In the genomic region with DNA sequence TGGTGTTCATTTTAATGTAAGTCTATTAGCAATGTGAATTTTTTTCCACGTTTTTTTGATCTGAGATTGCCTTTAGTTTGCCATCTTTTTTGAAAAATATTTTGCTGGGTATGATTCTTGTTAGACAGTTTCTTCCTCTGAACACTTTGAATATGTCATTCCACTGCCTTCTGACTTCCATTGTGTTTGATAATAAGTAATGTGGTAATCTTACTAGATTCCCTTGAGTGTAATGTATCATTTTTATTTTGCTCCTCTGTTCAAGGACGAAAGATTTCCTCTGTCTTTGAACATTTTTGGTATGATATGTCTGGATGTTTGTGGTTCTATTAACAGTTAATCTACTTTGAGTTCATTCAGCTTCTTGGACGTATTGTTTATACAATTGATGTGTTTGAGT, we compare ENCODE assay signal across 27 cellular contexts.
"Had no signal": no experiment of that assay in that cellular context is flagged by ENCODE, and none has a peak within 500 bp of the region (broad histone marks: within the 10 kb centered on the region; RNA-seq: fewer than 3 reads in every experiment).

No MANE protein-coding gene starts in this region.

- H3K27ac ChIP-seq: esophagus muscularis mucosa, left ventricle myocardium inferior, sigmoid colon, thoracic aorta, WERI-Rb-1 had no signal

- DNase-seq: activated CD4-positive, alpha-beta memory T cell treated with anti-CD3 and anti-CD28 coated beads for 36 hours; activated CD4-positive, alpha-beta T cell treated with anti-CD3 and anti-CD28 coated beads, Interleukin-2, amount 10 ng/mL, durations not matched to agents 24 days and 14 days; activated CD4-positive, CD25-positive, alpha-beta regulatory T cell treated with anti-CD3 and anti-CD28 coated beads, Interleukin-2, amount 50 U/mL, for 72 hours; activated CD8-positive, alpha-beta memory T cell treated with anti-CD3 and anti-CD28 coated beads, Interleukin-2, amount 50 U/mL, for 4 hours; activated effector memory CD4-positive, alpha-beta T cell treated with anti-CD3 and anti-CD28 coated beads, Interleukin-2, amount 50 U/mL, for 16 hours; activated naive CD4-positive, alpha-beta T cell treated with anti-CD3 and anti-CD28 coated beads for 36 hours; activated naive CD8-positive, alpha-beta T cell treated with anti-CD3 and anti-CD28 coated beads, Interleukin-2, amount 10 ng/mL, durations not matched to agents 7 days and 5 days; activated T-cell treated with anti-CD3 and anti-CD28 coated beads, Interleukin-2, amount 50 U/mL, for 1 hour; amniotic stem cell; caudate nucleus; endodermal cell; glutamatergic neuron; islet precursor cell; left ventricle myocardium inferior; retina; sigmoid colon; small intestine; stimulated activated CD4-positive, alpha-beta T cell treated with anti-CD3 and anti-CD28 coated beads, Interleukin-4, amount 100 ng/mL, for 24 hours; T-helper 9 cell; trophoblast cell; WERI-Rb-1 had no signal

- H3K4me3 ChIP-seq: esophagus muscularis mucosa, left ventricle myocardium inferior, sigmoid colon, thoracic aorta had no signal

- H3K27me3 ChIP-seq: esophagus muscularis mucosa, sigmoid colon had no signal

- H3K36me3 ChIP-seq: esophagus muscularis mucosa, left ventricle myocardium inferior, sigmoid colon, thoracic aorta, WERI-Rb-1 had no signal

- ATAC-seq: stimulated activated effector memory CD8-positive, alpha-beta T cell treated with anti-CD3 and anti-CD28 coated beads, Interleukin-12 subunit alpha, Interleukin-12 subunit beta, amount 100 ng/mL, for 72 hours had no signal

- H3K4me1 ChIP-seq: left ventricle myocardium inferior had no signal

- FAIRE-seq: astrocyte, TTC549, urothelium cell line had no signal
